ENCODE assay signal across 1 cellular context in genomic region chr19:1105217-1105872, GRCh38.
A peak's percentile ranks its signal among the peaks of the same experiment; 100 is the strongest.
TF ChIP-seq lines count a peak whose summit lies in the region.

No MANE protein-coding gene starts in this region.

TF ChIP-seq in K562, 482 proteins besides CTCF, POLR2A, EP300 and RAD21 (continued from another document):
- TF ChIP-seq, protein P1, sequence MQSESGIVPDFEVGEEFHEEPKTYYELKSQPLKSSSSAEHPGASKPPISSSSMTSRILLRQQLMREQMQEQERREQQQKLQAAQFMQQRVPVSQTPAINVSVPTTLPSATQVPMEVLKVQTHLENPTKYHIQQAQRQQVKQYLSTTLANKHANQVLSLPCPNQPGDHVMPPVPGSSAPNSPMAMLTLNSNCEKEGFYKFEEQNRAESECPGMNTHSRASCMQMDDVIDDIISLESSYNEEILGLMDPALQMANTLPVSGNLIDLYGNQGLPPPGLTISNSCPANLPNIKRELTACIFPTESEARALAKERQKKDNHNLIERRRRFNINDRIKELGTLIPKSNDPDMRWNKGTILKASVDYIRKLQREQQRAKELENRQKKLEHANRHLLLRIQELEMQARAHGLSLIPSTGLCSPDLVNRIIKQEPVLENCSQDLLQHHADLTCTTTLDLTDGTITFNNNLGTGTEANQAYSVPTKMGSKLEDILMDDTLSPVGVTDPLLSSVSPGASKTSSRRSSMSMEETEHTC (IDR thresholded peaks at IDR 0.05): no peak
- TF ChIP-seq MBD2 (IDR thresholded peaks at IDR 0.05; ENCODE audit: borderline replicate concordance, low read depth) (no peak), ZBTB9 (CRISPR knock-in tag; IDR thresholded peaks at IDR 0.05) (no peak), NUFIP1 (IDR thresholded peaks at IDR 0.05; ENCODE audit: partially characterized antibody) (no peak), HSF4 (CRISPR knock-in tag; IDR thresholded peaks at IDR 0.05; ENCODE audit: borderline replicate concordance) (no peak), NR2F6 (CRISPR knock-in tag; IDR thresholded peaks at IDR 0.05) (no peak), PCBP1 (IDR thresholded peaks at IDR 0.05; ENCODE audit: low read depth, low read length, poor library complexity, severe bottlenecking) (peak; percentile 32), ARNT (IDR thresholded peaks at IDR 0.05) (no peak), CC2D1A (IDR thresholded peaks at IDR 0.05) (no peak), RB1 (IDR thresholded peaks at IDR 0.05; ENCODE audit: low read depth) (no peak), ZNF668 (CRISPR knock-in tag; IDR thresholded peaks at IDR 0.05) (no peak), MNT (conservative IDR thresholded peaks at IDR 0.05) (peak in 1 of 2 experiments; percentile 5; a peak in 1 of 4 replicates)
- TF ChIP-seq, protein P2, sequence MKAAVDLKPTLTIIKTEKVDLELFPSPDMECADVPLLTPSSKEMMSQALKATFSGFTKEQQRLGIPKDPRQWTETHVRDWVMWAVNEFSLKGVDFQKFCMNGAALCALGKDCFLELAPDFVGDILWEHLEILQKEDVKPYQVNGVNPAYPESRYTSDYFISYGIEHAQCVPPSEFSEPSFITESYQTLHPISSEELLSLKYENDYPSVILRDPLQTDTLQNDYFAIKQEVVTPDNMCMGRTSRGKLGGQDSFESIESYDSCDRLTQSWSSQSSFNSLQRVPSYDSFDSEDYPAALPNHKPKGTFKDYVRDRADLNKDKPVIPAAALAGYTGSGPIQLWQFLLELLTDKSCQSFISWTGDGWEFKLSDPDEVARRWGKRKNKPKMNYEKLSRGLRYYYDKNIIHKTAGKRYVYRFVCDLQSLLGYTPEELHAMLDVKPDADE (conservative IDR thresholded peaks at IDR 0.05; ENCODE audit: control insufficient read depth, low read depth, low read length): no peak
- TF ChIP-seq, protein P3, sequence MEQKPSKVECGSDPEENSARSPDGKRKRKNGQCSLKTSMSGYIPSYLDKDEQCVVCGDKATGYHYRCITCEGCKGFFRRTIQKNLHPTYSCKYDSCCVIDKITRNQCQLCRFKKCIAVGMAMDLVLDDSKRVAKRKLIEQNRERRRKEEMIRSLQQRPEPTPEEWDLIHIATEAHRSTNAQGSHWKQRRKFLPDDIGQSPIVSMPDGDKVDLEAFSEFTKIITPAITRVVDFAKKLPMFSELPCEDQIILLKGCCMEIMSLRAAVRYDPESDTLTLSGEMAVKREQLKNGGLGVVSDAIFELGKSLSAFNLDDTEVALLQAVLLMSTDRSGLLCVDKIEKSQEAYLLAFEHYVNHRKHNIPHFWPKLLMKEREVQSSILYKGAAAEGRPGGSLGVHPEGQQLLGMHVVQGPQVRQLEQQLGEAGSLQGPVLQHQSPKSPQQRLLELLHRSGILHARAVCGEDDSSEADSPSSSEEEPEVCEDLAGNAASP (IDR thresholded peaks at IDR 0.05): no peak
- TF ChIP-seq, protein P4, sequence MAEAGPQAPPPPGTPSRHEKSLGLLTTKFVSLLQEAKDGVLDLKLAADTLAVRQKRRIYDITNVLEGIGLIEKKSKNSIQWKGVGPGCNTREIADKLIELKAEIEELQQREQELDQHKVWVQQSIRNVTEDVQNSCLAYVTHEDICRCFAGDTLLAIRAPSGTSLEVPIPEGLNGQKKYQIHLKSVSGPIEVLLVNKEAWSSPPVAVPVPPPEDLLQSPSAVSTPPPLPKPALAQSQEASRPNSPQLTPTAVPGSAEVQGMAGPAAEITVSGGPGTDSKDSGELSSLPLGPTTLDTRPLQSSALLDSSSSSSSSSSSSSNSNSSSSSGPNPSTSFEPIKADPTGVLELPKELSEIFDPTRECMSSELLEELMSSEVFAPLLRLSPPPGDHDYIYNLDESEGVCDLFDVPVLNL (CRISPR knock-in tag; IDR thresholded peaks at IDR 0.05; ENCODE audit: low read depth): no peak
TF ChIP-seq in K562: peak in this region for 8.
